Comparison of ENCODE assay signal across 9 cellular contexts in genomic region chr7:76020031-76020714, GRCh38. TPM values are rescaled to one million over a fixed set of nuclear protein-coding genes. Genes with fewer than 3 reads are reported as not detected.
DNase-seq lines count a peak whose midpoint lies in the region; ATAC-seq and TF ChIP-seq lines count a peak whose summit lies in the region.
"Had no signal": no experiment of that assay in that cellular context is flagged by ENCODE, and none has a peak within 500 bp of the region (broad histone marks: within the 10 kb centered on the region; RNA-seq: fewer than 3 reads in every experiment).

No MANE protein-coding gene starts in this region.

- H3K9me3 ChIP-seq in gastroesophageal sphincter: no peaks in the 10 kb centered on the region
- no peaks in the 10 kb centered on the region for H3K9me3 ChIP-seq in ovary
- no peaks in the 10 kb centered on the region for H3K9me3 ChIP-seq in transverse colon

- peak; percentile 39 for ATAC-seq in gastroesophageal sphincter
- no peak for ATAC-seq in HG02798 (IDR thresholded peaks at IDR 0.05; ENCODE audit: poor library complexity, unreplicated experiment)

- H3K27me3 ChIP-seq in gastroesophageal sphincter (no peaks in the 10 kb centered on the region), ovary (no peaks in the 10 kb centered on the region), transverse colon (no peaks in the 10 kb centered on the region)

- intact Hi-C loops in Calu3 (cut with micrococcal nuclease; ENCODE audit: unreplicated experiment): loop anchor here (1.0 kb wide), 1 partner anchor 154 kb away; no protein-coding TSS in a partner anchor
- intact Hi-C loops in ovary (cut with DNase I): loop anchor here in 2 of 4 donors (1.0 to 10.0 kb wide), 3 partner anchors 153 to 255 kb away; no protein-coding TSS in a partner anchor
- intact Hi-C loops in transverse colon (cut with DNase I; ENCODE audit: low total_unique reads): loop anchor here (2.0 kb wide), 1 partner anchor 153 kb away; no protein-coding TSS in a partner anchor

- TF ChIP-seq POLR2A in gastroesophageal sphincter (IDR thresholded peaks at IDR 0.05) (no peak), ovary (IDR thresholded peaks at IDR 0.05) (no peak), transverse colon (IDR thresholded peaks at IDR 0.05) (no peak)

- no peak overlapping the region for H3K27ac ChIP-seq in gastroesophageal sphincter
- H3K27ac ChIP-seq in ovary: no peak overlapping the region
- H3K27ac ChIP-seq in transverse colon: no peak overlapping the region

- H3K4me1 Mint-ChIP-seq in Calu3 (ENCODE audit: low read depth, unreplicated experiment): no peaks in the 10 kb centered on the region

- no peak for TF ChIP-seq EP300 in gastroesophageal sphincter (IDR thresholded peaks at IDR 0.05)
- TF ChIP-seq EP300 in ovary (IDR thresholded peaks at IDR 0.05): no peak
- no peak for TF ChIP-seq EP300 in transverse colon (IDR thresholded peaks at IDR 0.05; ENCODE audit: low read depth)

- H3K9me3 Mint-ChIP-seq in Calu3 (ENCODE audit: low read depth, unreplicated experiment): no peaks in the 10 kb centered on the region

- H3K4me1 ChIP-seq in gastroesophageal sphincter (peaks cover 0 to 6% (median 0%) of the 10 kb centered on the region in 3 donors), ovary (ENCODE audit: insufficient read depth) (no peaks in the 10 kb centered on the region), transverse colon (peaks cover 0 to 4% (median 1%) of the 10 kb centered on the region in 4 donors)

- H3K4me3 ChIP-seq in gastroesophageal sphincter: no peak overlapping the region
- no peak overlapping the region for H3K4me3 ChIP-seq in ovary
- no peak overlapping the region for H3K4me3 ChIP-seq in transverse colon

- no peak overlapping the region for H3K27ac Mint-ChIP-seq in Calu3 (ENCODE audit: unreplicated experiment)
- H3K27ac Mint-ChIP-seq: activated naive CD8-positive, alpha-beta T cell had no signal

- DNase-seq in Calu3 (peak; percentile 69), HUDEP-2 (lab: John Stamatoyannopoulos, UW; ENCODE audit: unreplicated experiment in 76 of 76) (peak in 63 of 76 experiments; percentile 0 to 66 (median 36)), RPMI8226 (peak; percentile 75), ovary (peak; percentile 57 to 82 (median 76)), transverse colon (peak; percentile 83)
- DNase-seq in activated effector memory CD4-positive, alpha-beta T cell treated with Interleukin-2 at 50 U/mL for 16 hours: peak; percentile 51

- 21 to 50% methylated on average over 4 of the region's 6 CpGs for WGBS in gastroesophageal sphincter (ENCODE audit: low coverage in 1 of 2), 2 donors
- WGBS in ovary, 3 donors: 40 to 46% (median 43%) methylated on average over 6 of the region's 6 CpGs
- 38% methylated on average over 6 of the region's 6 CpGs; no CpG with 5 or more reads in 1 of the 2 donors for WGBS in transverse colon (ENCODE audit: low coverage in 1 of 2), 2 donors

- peaks cover 0 to 35% of the 10 kb centered on the region in 2 donors for H3K36me3 ChIP-seq in gastroesophageal sphincter
- H3K36me3 ChIP-seq in ovary: no peaks in the 10 kb centered on the region
- peaks cover 0 to 12% (median 2%) of the 10 kb centered on the region in 4 donors for H3K36me3 ChIP-seq in transverse colon

- TF ChIP-seq CTCF in Calu3 (IDR thresholded peaks at IDR 0.05; ENCODE audit: unreplicated experiment): peak; percentile 64
- peak in 3 of 4 experiments; percentile 86 to 91 (median 91) for TF ChIP-seq CTCF in gastroesophageal sphincter (IDR thresholded peaks at IDR 0.05)
- peak; percentile 58 to 88 (median 82) for TF ChIP-seq CTCF in ovary (IDR thresholded peaks at IDR 0.05)
- peak; percentile 75 to 92 (median 90) for TF ChIP-seq CTCF in transverse colon (IDR thresholded peaks at IDR 0.05)

- H3K27me3 Mint-ChIP-seq in Calu3 (ENCODE audit: unreplicated experiment): no peaks in the 10 kb centered on the region
- H3K27me3 Mint-ChIP-seq: activated naive CD8-positive, alpha-beta T cell had no signal

- in situ Hi-C loops in transverse colon (cut with MboI; ENCODE audit: low pct_ligation_motif_present in 1 of 4, low pct_unique_long_range_greater_than_20kb in 1 of 4, low sequenced_read_pairs in 3 of 4): loop anchor here in 3 of 4 donors (5.0 to 10.0 kb wide), 2 partner anchors 153 to 155 kb away; no protein-coding TSS in a partner anchor

- CTCF ChIA-PET in Calu3 (lab: Charles Lee): interaction anchor here (0.6 to 1.7 kb wide), 5 partner anchors 148 to 291 kb away, joined by 3 to 22 read pairs (median 5); no protein-coding TSS in a partner anchor

- peaks cover 7% of the 10 kb centered on the region for H3K36me3 Mint-ChIP-seq in Calu3 (ENCODE audit: insufficient read depth, unreplicated experiment)

- BruUV-seq in Calu3 (replicated peaks; lab: Mats Ljungman, UMichigan): no TSS peak

- H3K4me3 Mint-ChIP-seq in Calu3 (ENCODE audit: low read depth, unreplicated experiment): no peak overlapping the region
- H3K4me3 Mint-ChIP-seq: activated naive CD8-positive, alpha-beta T cell had no signal

RNA-seq across cellular contexts. Expression of gene TMEM120A, which starts 25.8 kb away (rescaled TPM):
- total RNA-seq in Calu3 (2022): 19.3 and 30.8 TPM in 2 replicates
- 10 to 100 TPM in 3 of 4 donors, 1 to 10 TPM in 1; 6.2 to 32.4 (median 29.0) TPM for total RNA-seq in gastroesophageal sphincter
- 100 to 1,000 TPM in 3 of 7 donors, 10 to 100 TPM in 4; 44.4 to 140 (median 89.5) TPM for total RNA-seq in ovary
- polyA plus RNA-seq in ovary: 100 to 1,000 TPM; 114 to 170 TPM
- 100 to 1,000 TPM in 1 of 4 donors, 10 to 100 TPM in 3; 57.6 to 119 (median 92.0) TPM for total RNA-seq in transverse colon

RNA-seq across cellular contexts. Expression of gene STYXL1, which starts 27.6 kb away (rescaled TPM):
- 39.9 and 46.2 TPM in 2 replicates for total RNA-seq in Calu3 (2022)
- total RNA-seq in gastroesophageal sphincter: 10 to 100 TPM in 2 of 4 donors, 1 to 10 TPM in 2; 8.7 to 18.1 (median 12.5) TPM
- total RNA-seq in ovary: 10 to 100 TPM; 15.7 to 37.4 (median 26.5) TPM
- 10 to 100 TPM; 32.0 to 39.9 TPM for polyA plus RNA-seq in ovary
- total RNA-seq in transverse colon: 10 to 100 TPM in 2 of 4 donors, 1 to 10 TPM in 2; 3.4 to 51.9 (median 20.9) TPM

RNA-seq across cellular contexts. Expression of gene MDH2, which starts 27.7 kb away (rescaled TPM):
- total RNA-seq in Calu3 (2022) (154 and 160 TPM in 2 replicates), gastroesophageal sphincter (100 to 1,000 TPM in 1 of 4 donors, 10 to 100 TPM in 3; 62.7 to 120 (median 71.0) TPM), ovary (100 to 1,000 TPM in 4 of 7 donors, 10 to 100 TPM in 3; 38.4 to 124 (median 109) TPM), transverse colon (100 to 1,000 TPM; 144 to 308 (median 152) TPM)
- 10 to 100 TPM; 65.7 to 84.5 TPM for polyA plus RNA-seq in ovary
